Comparison of ENCODE assay signal across 11 cellular contexts in genomic region chr1:212959266-212960220, GRCh38. TPM values are rescaled to one million over a fixed set of nuclear protein-coding genes. Genes with fewer than 3 reads are reported as not detected.
DNase-seq lines count a peak whose midpoint lies in the region; ATAC-seq, FAIRE-seq and TF ChIP-seq lines count a peak whose summit lies in the region.
"Had no signal": no experiment of that assay in that cellular context is flagged by ENCODE, and none has a peak within 500 bp of the region (broad histone marks: within the 10 kb centered on the region; RNA-seq: fewer than 3 reads in every experiment).

No MANE protein-coding gene starts in this region.

- H3K9ac ChIP-seq in OCI-LY3 (ENCODE audit: low read length) (peak overlapping the region; percentile 10; the same call in 1 of the 2 replicates), mesendoderm (ENCODE audit: low read length) (no peak overlapping the region)

- no peak for TF ChIP-seq EP300 in transverse colon (IDR thresholded peaks at IDR 0.05; ENCODE audit: low read depth)

- TF ChIP-seq CTCF in OCI-LY3 (IDR thresholded peaks at IDR 0.05; ENCODE audit: low read depth, low read length) (no peak), transverse colon (IDR thresholded peaks at IDR 0.05) (no peak)

- no peak overlapping the region for H2BK120ac ChIP-seq in mesendoderm (ENCODE audit: low read depth, low read length)

- ATAC-seq in GM19452 (IDR thresholded peaks at IDR 0.05; ENCODE audit: unreplicated experiment) = peak; percentile 84
- ATAC-seq in HG02973 (IDR thresholded peaks at IDR 0.05; ENCODE audit: unreplicated experiment) = peak; percentile 82
- ATAC-seq: left colon had no signal

- H3K79me1 ChIP-seq in mesendoderm (ENCODE audit: low read length) = peaks cover 23% of the 10 kb centered on the region

- no peak overlapping the region for H3K18ac ChIP-seq in mesendoderm (ENCODE audit: low read length)

- peak overlapping the region; percentile 36 for H3K27ac ChIP-seq in OCI-LY3 (ENCODE audit: low read length)
- H3K27ac ChIP-seq in mesendoderm (ENCODE audit: low read depth, low read length) = no peak overlapping the region
- no peak overlapping the region for H3K27ac ChIP-seq in transverse colon

- H3K4me3 ChIP-seq in OCI-LY3 (ENCODE audit: low read length) (0 out of 2 replicates have a peak overlapping the region, but pooled peaks have one; percentile 4), mesendoderm (ENCODE audit: low read length) (no peak overlapping the region), transverse colon (no peak overlapping the region)

- in situ Hi-C loops in transverse colon (cut with MboI; ENCODE audit: low pct_ligation_motif_present in 1 of 4, low pct_unique_long_range_greater_than_20kb in 1 of 4, low sequenced_read_pairs in 3 of 4) = no loop called here

- H3K36me3 ChIP-seq in OCI-LY3 (replicated peaks; ENCODE audit: low read depth, low read length) (peaks cover 35% of the 10 kb centered on the region), mesendoderm (ENCODE audit: control insufficient read depth, insufficient read depth, low read length) (peaks cover 8% of the 10 kb centered on the region), transverse colon (no peaks in the 10 kb centered on the region)

- no peak overlapping the region for H4K8ac ChIP-seq in mesendoderm (ENCODE audit: low read depth, low read length)

- H3K79me2 ChIP-seq in OCI-LY3 (ENCODE audit: low read length) = peaks cover 20% of the 10 kb centered on the region
- H3K79me2 ChIP-seq in mesendoderm (ENCODE audit: control insufficient read depth, insufficient read depth, low read length) = peaks cover 17% of the 10 kb centered on the region

- H3K4me1 ChIP-seq in OCI-LY3 (ENCODE audit: low read length) (peaks cover 61% of the 10 kb centered on the region), mesendoderm (ENCODE audit: control insufficient read depth, low read depth, low read length) (peaks cover 3% of the 10 kb centered on the region), transverse colon (no peaks in the 10 kb centered on the region)

- no peak overlapping the region for H2BK15ac ChIP-seq in mesendoderm (replicated peaks; ENCODE audit: low read depth)

- intact Hi-C loops in transverse colon (cut with DNase I; ENCODE audit: low total_unique reads) = no loop called here

- H4K20me1 ChIP-seq in OCI-LY3 (ENCODE audit: insufficient read depth, low read length) = no peaks in the 10 kb centered on the region

- H3K4me2 ChIP-seq in OCI-LY3 (ENCODE audit: low read length) (peak overlapping the region; percentile 38), mesendoderm (ENCODE audit: low read length) (no peak overlapping the region)

- FAIRE-seq in GM12891 (lab: Jason Lieb, UNC) = peak; percentile 81

- H3K56ac ChIP-seq in mesendoderm (ENCODE audit: low read length) = no peak overlapping the region

- H3K27me3 ChIP-seq in OCI-LY3 (ENCODE audit: low read depth, low read length) (no peaks in the 10 kb centered on the region), mesendoderm (ENCODE audit: insufficient read depth, low read length, poor library complexity) (no peaks in the 10 kb centered on the region), transverse colon (no peaks in the 10 kb centered on the region)

- no CpG with 5 or more reads among the region's 18 CpGs for WGBS in mesendoderm (ENCODE audit: extremely low coverage, insufficient coverage, low lambda C conversion rate)
- WGBS in transverse colon (ENCODE audit: low coverage in 1 of 2), 2 donors = 81 to 97% methylated on average over 7 to 18 of the region's 18 CpGs

- peak overlapping the region; percentile 85 for H2AFZ ChIP-seq in OCI-LY3 (ENCODE audit: low read depth, low read length)

- DNase-seq in GM12891 (ENCODE audit: insufficient read length, low spot score) = no peak
- no peak for DNase-seq in stimulated activated CD4-positive, alpha-beta T cell treated with anti-CD3 and anti-CD28 coated beads, Interleukin-4, amount 100 ng/mL, for 24 hours
- no peak for DNase-seq in mesendoderm
- DNase-seq in transverse colon = no peak
- DNase-seq in NCI-H1417 (lab: John Stamatoyannopoulos, UW) = no peak
- DNase-seq: activated CD4-positive, alpha-beta T cell treated with anti-CD3 and anti-CD28 coated beads, Interleukin-2, amount 10 ng/mL, durations not matched to agents 24 days and 14 days; left colon; right cardiac atrium had no signal

- H3K23ac ChIP-seq in mesendoderm (ENCODE audit: low read length) = no peak overlapping the region

- H4K5ac ChIP-seq in mesendoderm (ENCODE audit: low read length) = no peak overlapping the region

- no peak overlapping the region for H2BK5ac ChIP-seq in mesendoderm (ENCODE audit: low read length)

- TF ChIP-seq POLR2A in GM12891 (IDR thresholded peaks at IDR 0.05; ENCODE audit: low read depth, low read length) (no peak), transverse colon (IDR thresholded peaks at IDR 0.05) (no peak)

- H3K9me3 ChIP-seq in OCI-LY3 (ENCODE audit: insufficient read depth, low read length) (no peaks in the 10 kb centered on the region), transverse colon (no peaks in the 10 kb centered on the region)

- H2AK5ac ChIP-seq in mesendoderm (ENCODE audit: low read length) = no peak overlapping the region

- H3K4ac ChIP-seq in mesendoderm (ENCODE audit: low read depth, low read length) = no peak overlapping the region

TF ChIP-seq in GM12891, 5 proteins besides CTCF, POLR2A, EP300 and RAD21:
- TF ChIP-seq POLR2AphosphoS5 (IDR thresholded peaks at IDR 0.05; ENCODE audit: low read depth, low read length) = no peak
- TF ChIP-seq SPI1 (IDR thresholded peaks at IDR 0.05; ENCODE audit: low read depth, low read length) = no peak
- no peak for TF ChIP-seq POU2F2 (IDR thresholded peaks at IDR 0.05; ENCODE audit: low read depth, low read length)
- no peak for TF ChIP-seq PAX5 (IDR thresholded peaks at IDR 0.05; ENCODE audit: insufficient read depth, low read length, severe bottlenecking)
- TF ChIP-seq TAF1 (IDR thresholded peaks at IDR 0.05; ENCODE audit: low read depth, low read length) = no peak

RNA-seq across cellular contexts. Expression of gene VASH2, which starts 9.2 kb away (rescaled TPM):
- 8.0 TPM for polyA plus RNA-seq in GM12891 (2012; ENCODE audit: low read depth, missing spikeins)
- polyA plus RNA-seq in mesendoderm (2013, experiment 1 of 2) = 86.1 TPM
- 89.3 TPM for polyA plus RNA-seq in mesendoderm (2013, experiment 2 of 2)
- 1 to 10 TPM in 2 of 4 donors, not detected in 2; 1.1 to 1.7 TPM for total RNA-seq in transverse colon

RNA-seq across cellular contexts. Expression of gene ANGEL2, which starts 56.1 kb away (rescaled TPM):
- polyA plus RNA-seq in GM12891 (2012; ENCODE audit: low read depth, missing spikeins) = 12.2 TPM
- polyA plus RNA-seq in mesendoderm (2013, experiment 1 of 2) = 20.8 TPM
- polyA plus RNA-seq in mesendoderm (2013, experiment 2 of 2) = 20.1 TPM
- 100 to 1,000 TPM in 1 of 4 donors, 10 to 100 TPM in 3; 33.2 to 105 (median 64.3) TPM for total RNA-seq in transverse colon
